ENCODE assay signal across 8 cellular contexts in the genomic region with DNA sequence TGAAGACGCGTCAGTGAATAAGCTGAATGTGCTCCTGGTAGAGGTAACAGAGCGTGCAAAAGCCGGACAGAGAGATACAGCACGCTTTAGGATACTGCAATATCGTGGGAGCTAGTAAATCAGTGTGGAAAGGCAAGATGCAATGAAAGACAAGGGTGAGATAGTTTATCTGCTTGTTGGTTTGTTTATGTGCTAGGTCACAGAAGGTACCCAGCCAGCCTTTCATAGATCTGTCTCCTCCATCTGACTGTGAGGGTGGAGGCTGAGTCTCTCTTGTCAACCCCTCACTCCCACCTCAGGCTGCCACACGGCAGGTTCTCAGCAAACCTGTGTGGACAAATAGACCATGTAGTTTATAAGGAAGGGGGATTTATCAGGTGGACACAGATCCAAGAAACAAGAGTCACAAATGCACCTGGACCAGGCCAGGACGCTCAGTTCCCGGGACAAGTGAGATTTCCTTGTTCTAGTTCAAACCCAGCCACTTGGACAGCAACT. TPM values are rescaled to one million over a fixed set of nuclear protein-coding genes. Genes with fewer than 3 reads are reported as not detected.
A peak's percentile ranks its signal among the peaks of the same experiment; 100 is the strongest.
DNase-seq lines count a peak whose midpoint lies in the region; TF ChIP-seq lines count a peak whose summit lies in the region.

No MANE protein-coding gene starts in this region.

- peak overlapping the region; percentile 20 for H2BK120ac ChIP-seq in trophoblast cell (ENCODE audit: insufficient read depth, low read length, poor library complexity)

- intact Hi-C loops in esophagus squamous epithelium (cut with DNase I), result no loop called here

- no peak overlapping the region for H3K4ac ChIP-seq in trophoblast cell (ENCODE audit: low read depth, low read length)

- no peak for TF ChIP-seq CTCF in esophagus squamous epithelium (IDR thresholded peaks at IDR 0.05)

- no peak overlapping the region for H2AK5ac ChIP-seq in trophoblast cell (ENCODE audit: low read length)

- no peak overlapping the region for H2BK5ac ChIP-seq in trophoblast cell (ENCODE audit: low read depth, low read length, poor library complexity)

- H3K79me1 ChIP-seq in trophoblast cell (ENCODE audit: low read length), result peaks cover 10% of the 10 kb centered on the region

- DNase-seq in SJCRH30 (no peak), esophagus squamous epithelium (lab: John Stamatoyannopoulos, UW) (no peak), trophoblast cell (peak in 1 of 2 donors; percentile 39), middle frontal gyrus (ENCODE audit: extremely low spot score, low spot score) (no peak), NCI-H1436 treated with DMSO at 0.1 percent for 48 hours (lab: John Stamatoyannopoulos, UW) (no peak), NCI-H146 (lab: John Stamatoyannopoulos, UW) (no peak), DMS 273 (lab: John Stamatoyannopoulos, UW; ENCODE audit: unreplicated experiment) (no peak)

- H3K36me3 ChIP-seq in ES-I3 (ENCODE audit: insufficient read depth, low read length), result no peaks in the 10 kb centered on the region
- no peaks in the 10 kb centered on the region; the same call in 1 of the 2 replicates for H3K36me3 ChIP-seq in SJCRH30
- peaks cover under 1 to 15% (median 5%) of the 10 kb centered on the region in 3 donors for H3K36me3 ChIP-seq in esophagus squamous epithelium
- peaks cover 7 to 8% of the 10 kb centered on the region in 2 experiments for H3K36me3 ChIP-seq in trophoblast cell (ENCODE audit: control insufficient read depth in 1 of 2, insufficient read depth in 2 of 2, low read length in 2 of 2)

- H3K27me3 ChIP-seq in SJCRH30 (no peaks in the 10 kb centered on the region), esophagus squamous epithelium (no peaks in the 10 kb centered on the region), trophoblast cell (ENCODE audit: insufficient read depth, low read length) (no peaks in the 10 kb centered on the region)

- H2AFZ ChIP-seq in trophoblast cell (ENCODE audit: insufficient read depth, low read length, poor library complexity), result peak overlapping the region; percentile 27

- H3K4me1 ChIP-seq in ES-I3 (ENCODE audit: insufficient read depth, low read length) (peaks cover 11% of the 10 kb centered on the region), SJCRH30 (no peaks in the 10 kb centered on the region), esophagus squamous epithelium (peaks cover 25 to 58% (median 32%) of the 10 kb centered on the region in 3 donors), trophoblast cell (ENCODE audit: control insufficient read depth in 1 of 2, insufficient read depth in 2 of 2, low read length in 2 of 2) (peaks cover 7 to 10% of the 10 kb centered on the region in 2 experiments)

- peak overlapping the region; percentile 81 for H4K8ac ChIP-seq in trophoblast cell (ENCODE audit: low read depth, low read length)

- no peak overlapping the region for H3K4me2 ChIP-seq in trophoblast cell (ENCODE audit: low read length)

- H3K23ac ChIP-seq in trophoblast cell (ENCODE audit: low read length), result no peak overlapping the region

- H3K9me3 ChIP-seq in ES-I3 (ENCODE audit: control insufficient read depth, insufficient read depth, low read length) (no peaks in the 10 kb centered on the region), SJCRH30 (replicated peaks) (no peaks in the 10 kb centered on the region), esophagus squamous epithelium (no peaks in the 10 kb centered on the region), trophoblast cell (ENCODE audit: insufficient read depth, low read depth, low read length) (no peaks in the 10 kb centered on the region)

- H3K27ac ChIP-seq in SJCRH30 (no peak overlapping the region), esophagus squamous epithelium (peak overlapping the region; percentile 93 to 95 (median 94)), trophoblast cell (ENCODE audit: low read depth, low read length) (no peak overlapping the region)

- H3K79me2 ChIP-seq in trophoblast cell (ENCODE audit: control insufficient read depth, insufficient read depth, low read length, poor library complexity), result peaks cover 13% of the 10 kb centered on the region

- no peak for TF ChIP-seq POLR2A in esophagus squamous epithelium (IDR thresholded peaks at IDR 0.05)

- H4K91ac ChIP-seq in trophoblast cell (ENCODE audit: low read depth, low read length), result peak overlapping the region; percentile 75

- peak overlapping the region; percentile 16 for H2BK12ac ChIP-seq in trophoblast cell (ENCODE audit: low read length)

- no peak overlapping the region for H3K18ac ChIP-seq in trophoblast cell (ENCODE audit: low read length)

- H3K4me3 ChIP-seq in SJCRH30 (peak overlapping the region; percentile 62), esophagus squamous epithelium (peak overlapping the region; percentile 78 to 95 (median 78)), trophoblast cell (ENCODE audit: low read depth, low read length) (no peak overlapping the region)

- no peak overlapping the region for H4K12ac ChIP-seq in trophoblast cell (ENCODE audit: low read depth, low read length)

- no peak overlapping the region for H3K14ac ChIP-seq in trophoblast cell (ENCODE audit: low read length)

- H3K9ac ChIP-seq in ES-I3 (ENCODE audit: low read depth, low read length), result peak overlapping the region; percentile 57; the same call in 1 of the 2 replicates
- no peak overlapping the region for H3K9ac ChIP-seq in trophoblast cell (ENCODE audit: low read length)

- whole genome bisulfite sequencing in esophagus squamous epithelium, 2 donors, result 16 to 17% methylated on average over 8 to 9 of the region's 9 CpGs
- no CpG with 5 or more reads among the region's 9 CpGs for WGBS in trophoblast cell (ENCODE audit: extremely low coverage, insufficient coverage, insufficient read length)

RNA-seq across cellular contexts. Expression of gene GIPC1, which starts 1.0 kb away (rescaled TPM):
- total RNA-seq in SJCRH30 (2014; rRNA removed; shearing (Covaris generic)), result 67.4 and 71.1 TPM in 2 replicates
- 100 to 1,000 TPM; 147 to 432 (median 243) TPM for total RNA-seq in esophagus squamous epithelium
- 67.2 and 69.0 TPM in 2 replicates for polyA plus RNA-seq in trophoblast cell (2013)

RNA-seq across cellular contexts. Expression of gene DNAJB1, which starts 21.3 kb away (rescaled TPM):
- 166 and 178 TPM in 2 replicates for total RNA-seq in SJCRH30 (2014; rRNA removed; shearing (Covaris generic))
- total RNA-seq in esophagus squamous epithelium, result 100 to 1,000 TPM; 182 to 294 (median 224) TPM
- polyA plus RNA-seq in trophoblast cell (2013), result 61.8 and 62.4 TPM in 2 replicates

RNA-seq across cellular contexts. Expression of gene PTGER1, which starts 21.7 kb away (rescaled TPM):
- 1.2 and 1.7 TPM in 2 replicates for total RNA-seq in SJCRH30 (2014; rRNA removed; shearing (Covaris generic))
- 1 to 10 TPM in 1 of 4 donors, under 1 TPM in 2, not detected in 1; 0.31 to 1.3 (median 0.38) TPM for total RNA-seq in esophagus squamous epithelium
- polyA plus RNA-seq in trophoblast cell (2013), result 0.05 TPM in 1 of 2 replicates, not detected in the other

RNA-seq across cellular contexts. Expression of gene TECR, which starts 32.5 kb away (rescaled TPM):
- 188 and 189 TPM in 2 replicates for total RNA-seq in SJCRH30 (2014; rRNA removed; shearing (Covaris generic))
- total RNA-seq in esophagus squamous epithelium, result 100 to 1,000 TPM; 130 to 290 (median 190) TPM
- 261 and 265 TPM in 2 replicates for polyA plus RNA-seq in trophoblast cell (2013)

Comparison
In these comparisons a context has a peak if more than half of its experiments do, and no peak if none do; other contexts are left out.
1. H3K27ac ChIP-seq: peak in esophagus squamous epithelium (4 of 4); none in SJCRH30 (single experiment) and trophoblast cell (single experiment).